Comparison of ENCODE assay signal across 8 cellular contexts in the genomic region with DNA sequence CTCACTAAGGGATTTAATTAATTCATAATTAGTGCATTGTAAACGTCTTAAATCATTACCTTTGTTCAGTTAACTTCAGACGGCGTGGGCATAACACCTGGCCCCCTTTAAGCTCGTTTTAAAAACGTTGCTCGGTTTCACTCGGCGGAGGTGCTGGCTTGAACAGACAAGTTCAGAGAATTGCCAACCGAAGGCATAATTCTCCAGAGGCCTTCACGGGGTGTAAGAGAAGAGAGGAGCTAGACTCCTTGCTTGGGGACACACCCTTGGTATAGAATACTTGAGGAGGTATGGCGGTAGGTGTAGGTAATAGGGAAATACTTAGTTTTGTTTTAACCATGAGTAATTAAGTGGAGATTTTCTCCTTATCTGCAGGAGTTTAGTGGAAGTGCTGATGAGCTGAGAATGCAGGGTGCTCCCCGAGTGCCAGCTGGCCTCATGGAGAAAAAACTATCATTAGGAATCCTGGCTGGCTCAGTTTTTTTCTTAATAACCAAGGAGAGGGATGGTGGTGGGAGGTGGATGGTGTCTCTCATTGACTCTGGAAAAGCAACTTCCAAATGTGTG. TPM values are rescaled to one million over a fixed set of nuclear protein-coding genes. Genes with fewer than 3 reads are reported as not detected.
DNase-seq lines count a peak whose midpoint lies in the region; ATAC-seq and TF ChIP-seq lines count a peak whose summit lies in the region.

No MANE protein-coding gene starts in this region.

- in situ Hi-C loops in Caki2 (cut with HindIII; ENCODE audit: low pct_unique_long_range_greater_than_20kb, low sequenced_read_pairs): no loop called here

- DNase-seq in Caki2 (ENCODE audit: low read depth) (peak; percentile 14), NCI-H524 (lab: John Stamatoyannopoulos, UW) (peak; percentile 62 to 68), epithelial cell of esophagus (ENCODE audit: low read depth) (peak; percentile 50), omental fat pad (ENCODE audit: low spot score) (no peak), Kasumi-1 (lab: John Stamatoyannopoulos, UW) (no peak), epidermal melanocyte (ENCODE audit: insufficient read length, low spot score) (no peak)
- no peak for DNase-seq in stimulated activated CD4-positive, alpha-beta T cell treated with anti-CD3 and anti-CD28 coated beads, Interleukin-12 subunit alpha, Interleukin-12 subunit beta, amount 100 ng/mL, for 4 hours
- DNase-seq in stimulated activated naive CD4-positive, alpha-beta T cell (lab: John Stamatoyannopoulos, UW): no peak

- peak; percentile 37 for ATAC-seq in omental fat pad (ENCODE audit: low FRiP score)

- no peak for TF ChIP-seq CTCF in epithelial cell of esophagus (IDR thresholded peaks at IDR 0.05; ENCODE audit: insufficient read depth, low read depth, low read length, missing control alignments)
- TF ChIP-seq CTCF in omental fat pad (IDR thresholded peaks at IDR 0.05): no peak

- H3K4me3 ChIP-seq in epithelial cell of esophagus (ENCODE audit: low read length): peak overlapping the region; percentile 65

RNA-seq across cellular contexts. Expression of gene FBXL2, which starts 0.9 kb away (rescaled TPM):
- 5.7 and 8.0 TPM in 2 replicates for total RNA-seq in Caki2 (2014; rRNA removed; shearing (Covaris generic); ENCODE audit: low replicate concordance)
- total RNA-seq in omental fat pad: 10 to 100 TPM in 1 of 4 donors, 1 to 10 TPM in 3; 6.7 to 13.5 (median 7.3) TPM

RNA-seq across cellular contexts. Expression of gene SUSD5, which starts 59.6 kb away (rescaled TPM):
- total RNA-seq in Caki2 (2014; rRNA removed; shearing (Covaris generic); ENCODE audit: low replicate concordance): 0.30 TPM in 1 of 2 replicates, not detected in the other
- 10 to 100 TPM in 2 of 4 donors, 1 to 10 TPM in 2; 2.0 to 13.5 (median 6.6) TPM for total RNA-seq in omental fat pad

Comparison
In these comparisons a context has a peak if more than half of its experiments do, and no peak if none do; other contexts are left out.
1. DNase-seq: peak in Caki2 (single experiment), NCI-H524 (2 of 2) and epithelial cell of esophagus (single experiment); none in omental fat pad (single experiment), stimulated activated CD4-positive, alpha-beta T cell treated with anti-CD3 and anti-CD28 coated beads, Interleukin-12 subunit alpha, Interleukin-12 subunit beta, amount 100 ng/mL, for 4 hours (single experiment), Kasumi-1 (0 of 2), epidermal melanocyte (single experiment) and stimulated activated naive CD4-positive, alpha-beta T cell (0 of 6).